Comparison of ENCODE assay signal across 8 cellular contexts in the genomic region with DNA sequence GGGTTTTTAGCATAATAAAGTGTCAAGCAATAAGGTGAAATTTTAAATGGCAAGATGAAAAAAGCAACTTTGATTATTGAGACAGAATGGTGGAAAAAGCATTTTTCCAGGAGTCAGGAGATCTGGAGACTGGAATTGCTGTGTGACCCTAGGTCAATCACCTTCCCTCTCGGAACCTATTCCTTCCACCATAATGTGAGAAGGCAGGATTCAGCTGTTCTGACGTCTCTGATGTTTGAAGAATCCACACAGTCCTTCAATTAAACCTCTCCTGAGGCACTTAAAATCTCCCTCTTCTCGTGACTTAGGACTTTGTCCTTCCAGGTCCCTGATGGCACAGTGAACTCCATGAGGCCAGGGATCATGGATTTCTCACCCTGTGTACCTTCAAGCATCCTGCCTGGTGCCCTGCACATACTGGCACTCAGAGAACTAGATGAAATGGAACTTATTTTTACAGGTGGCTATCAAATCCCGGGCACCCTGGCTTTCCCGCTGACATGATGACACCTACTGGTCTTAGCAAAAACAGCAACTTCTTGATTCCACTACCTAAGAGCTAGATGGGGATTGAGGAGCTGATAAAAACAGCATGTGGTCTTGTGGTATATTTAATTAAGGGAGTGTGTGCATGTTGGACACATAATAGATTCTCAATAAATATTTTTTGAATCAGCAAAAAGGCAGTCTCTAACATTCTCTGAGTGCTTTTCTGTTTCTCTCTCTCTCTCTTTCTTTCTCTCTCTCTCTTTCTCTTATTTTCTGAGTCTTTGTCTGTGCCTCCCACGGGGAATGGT. TPM values are rescaled to one million over a fixed set of nuclear protein-coding genes. Genes with fewer than 3 reads are reported as not detected.
DNase-seq lines count a peak whose midpoint lies in the region; ATAC-seq lines count a peak whose summit lies in the region.

No MANE protein-coding gene starts in this region.

- no peak overlapping the region for H3K4me3 ChIP-seq in neuronal stem cell (ENCODE audit: low read length in 2 of 2)

- no peaks in the 10 kb centered on the region for H3K36me3 ChIP-seq in neuronal stem cell (replicated peaks in 1 of 2; ENCODE audit: control insufficient read depth in 2 of 2, insufficient read depth in 2 of 2, low read length in 2 of 2)

- H4K91ac ChIP-seq in neuronal stem cell (ENCODE audit: low read depth, low read length, poor library complexity) = no peak overlapping the region

- H3K9ac ChIP-seq in neuronal stem cell (ENCODE audit: low read depth, low read length, poor library complexity) = no peak overlapping the region

- peak overlapping the region; percentile 10 for H2AFZ ChIP-seq in neuronal stem cell (ENCODE audit: low read length)

- H2BK15ac ChIP-seq in neuronal stem cell (ENCODE audit: low read length) = no peak overlapping the region

- no peak overlapping the region for H2BK120ac ChIP-seq in neuronal stem cell (ENCODE audit: low read depth, low read length)

- no peak overlapping the region for H3K14ac ChIP-seq in neuronal stem cell (ENCODE audit: low read length)

- H4K8ac ChIP-seq in neuronal stem cell (ENCODE audit: low read depth, low read length) = no peak overlapping the region

- H3K9me3 ChIP-seq in neuronal stem cell (replicated peaks in 1 of 2; ENCODE audit: control insufficient read depth in 2 of 2, insufficient read depth in 1 of 2, low read depth in 1 of 2, low read length in 2 of 2) = peaks cover 0 to 7% of the 10 kb centered on the region in 2 donors

- H3K27me3 ChIP-seq in neuronal stem cell (ENCODE audit: control insufficient read depth in 3 of 3, insufficient read depth in 3 of 3, low read depth in 1 of 3, low read length in 3 of 3) = no peaks in the 10 kb centered on the region

- in situ Hi-C loops in Caki2 (cut with HindIII; ENCODE audit: low pct_unique_long_range_greater_than_20kb, low sequenced_read_pairs) = no loop called here

- no peaks in the 10 kb centered on the region for H3K79me1 ChIP-seq in neuronal stem cell (ENCODE audit: low read depth, low read length)

- H2AK5ac ChIP-seq in neuronal stem cell (ENCODE audit: low read depth, low read length) = no peak overlapping the region

- no CpG with 5 or more reads among the region's 6 CpGs for whole genome bisulfite sequencing in neuronal stem cell (ENCODE audit: extremely low coverage in 2 of 2, insufficient read length in 2 of 2, insufficient replicate concordance in 1 of 2), 2 donors

- no peak overlapping the region for H2BK12ac ChIP-seq in neuronal stem cell (ENCODE audit: low read length)

- no peak overlapping the region for H3K27ac ChIP-seq in neuronal stem cell (replicated peaks; ENCODE audit: low read length)

- ATAC-seq in GM19023 (IDR thresholded peaks at IDR 0.05; ENCODE audit: unreplicated experiment) (no peak), HG02970 (IDR thresholded peaks at IDR 0.05; ENCODE audit: low FRiP score, unreplicated experiment) (no peak)

- DNase-seq in Caki2 (ENCODE audit: low read depth) = peak; percentile 59
- peak; percentile 67 for DNase-seq in HPDE6-E6E7 (ENCODE audit: extremely low spot score)
- DNase-seq in NCI-H82 treated with DMSO at 0.1 percent for 48 hours (lab: John Stamatoyannopoulos, UW; ENCODE audit: unreplicated experiment) = peak; percentile 47
- DNase-seq in activated T-cell treated with anti-CD3 and anti-CD28 coated beads for 24 hours (ENCODE audit: low read depth) = peak; percentile 12
- DNase-seq in fibroblast of peridontal ligament (ENCODE audit: extremely low read depth) = peak; percentile 75
- no peak for DNase-seq in neuronal stem cell (ENCODE audit: low spot score)

- H3K23ac ChIP-seq in neuronal stem cell (ENCODE audit: low read depth, low read length, poor library complexity) = no peak overlapping the region

- no peak overlapping the region for H2BK5ac ChIP-seq in neuronal stem cell (ENCODE audit: low read length)

- peaks cover 0 to 13% of the 10 kb centered on the region in 2 donors for H3K4me1 ChIP-seq in neuronal stem cell (ENCODE audit: control insufficient read depth in 2 of 2, insufficient read depth in 1 of 2, low read depth in 1 of 2, low read length in 2 of 2)

- H3K4ac ChIP-seq in neuronal stem cell (ENCODE audit: low read length) = no peak overlapping the region

- no peak overlapping the region for H3K18ac ChIP-seq in neuronal stem cell (ENCODE audit: low read length)

- H3K4me2 ChIP-seq in neuronal stem cell (ENCODE audit: insufficient read depth, low read length, poor library complexity, severe bottlenecking) = no peak overlapping the region

RNA-seq across cellular contexts. Expression of gene CCDC182, which starts 2.3 kb away (rescaled TPM):
- total RNA-seq in Caki2 (2014; rRNA removed; shearing (Covaris generic); ENCODE audit: low replicate concordance) = not detected in 2 replicates
- not detected for polyA plus RNA-seq in neuronal stem cell (2013, experiment 1 of 2)
- polyA plus RNA-seq in neuronal stem cell (2013, experiment 2 of 2) = not detected
